Comparison of ENCODE assay signal across 8 cellular contexts in genomic region chr18:5295981-5296705, GRCh38. TPM values are rescaled to one million over a fixed set of nuclear protein-coding genes. Genes with fewer than 3 reads are reported as not detected.
DNase-seq lines count a peak whose midpoint lies in the region; ATAC-seq and TF ChIP-seq lines count a peak whose summit lies in the region.

No MANE protein-coding gene starts in this region.

- TF ChIP-seq POLR2A in adrenal gland (IDR thresholded peaks at IDR 0.05) (peak; percentile 85 to 88), upper lobe of left lung (IDR thresholded peaks at IDR 0.05) (peak in 2 of 4 donors; percentile 83 to 84)

- no peak for TF ChIP-seq CTCF in GM12875 (IDR thresholded peaks at IDR 0.05; ENCODE audit: borderline replicate concordance, insufficient read depth, low read depth, low read length)
- peak in 1 of 6 experiments; percentile 3 for TF ChIP-seq CTCF in adrenal gland (IDR thresholded peaks at IDR 0.05)
- TF ChIP-seq CTCF in heart right ventricle (IDR thresholded peaks at IDR 0.05) = no peak
- no peak for TF ChIP-seq CTCF in upper lobe of left lung (IDR thresholded peaks at IDR 0.05)

- peaks cover 0 to 19% of the 10 kb centered on the region in 2 donors for H3K4me1 ChIP-seq in adrenal gland (replicated peaks in 1 of 2)
- peaks cover 0 to 21% (median 13%) of the 10 kb centered on the region in 9 donors for H3K4me1 ChIP-seq in heart right ventricle
- H3K4me1 ChIP-seq in upper lobe of left lung = peaks cover 9 to 16% (median 14%) of the 10 kb centered on the region in 4 donors

- DNase-seq in NCI-H128 (lab: John Stamatoyannopoulos, UW; ENCODE audit: unreplicated experiment) (peak; percentile 93), SW 1271 (lab: John Stamatoyannopoulos, UW) (peak; percentile 80 to 81), adrenal gland (peak; percentile 95 to 98 (median 96)), heart right ventricle (peak; percentile 95 to 98), posterior cingulate gyrus (peak; percentile 80 to 98 (median 88)), upper lobe of left lung (peak; percentile 94 to 99)

- H3K27me3 ChIP-seq in adrenal gland = no peaks in the 10 kb centered on the region
- peaks cover 0 to 4% (median 0%) of the 10 kb centered on the region in 7 donors for H3K27me3 ChIP-seq in heart right ventricle
- no peaks in the 10 kb centered on the region for H3K27me3 ChIP-seq in upper lobe of left lung

- 0% methylated on average over 4 to 95 of the region's 95 CpGs for WGBS in adrenal gland, 4 donors
- WGBS in heart right ventricle, 2 donors = 0% methylated on average over 77 to 95 of the region's 95 CpGs
- WGBS in upper lobe of left lung, 2 donors = 0% methylated on average over 15 to 74 of the region's 95 CpGs

- H3K27ac ChIP-seq in adrenal gland (peak overlapping the region; percentile 94 to 99 (median 99)), heart right ventricle (peak overlapping the region; percentile 92 to 100 (median 97)), upper lobe of left lung (peak overlapping the region; percentile 97 to 99 (median 98))

- H3K9me3 ChIP-seq in adrenal gland (replicated peaks in 1 of 3) (no peaks in the 10 kb centered on the region), heart right ventricle (no peaks in the 10 kb centered on the region), upper lobe of left lung (no peaks in the 10 kb centered on the region)

- ATAC-seq in HG02759 (IDR thresholded peaks at IDR 0.05; ENCODE audit: unreplicated experiment) = peak; percentile 60
- peak; percentile 89 to 98 (median 92) for ATAC-seq in heart right ventricle
- ATAC-seq in upper lobe of left lung (ENCODE audit: low FRiP score in 2 of 2) = peak; percentile 94 to 95

- peak in 1 of 4 donors; percentile 37 for TF ChIP-seq EP300 in upper lobe of left lung (IDR thresholded peaks at IDR 0.05)

- intact Hi-C loops in adrenal gland (cut with DNase I) (loop anchor here in 1 of 2 donors (5.0 to 10.0 kb wide), 2 partner anchors 59 to 249 kb away; partner anchors contain the start of gene EPB41L3), heart right ventricle (cut with DNase I) (loop anchor here in 8 of 10 donors (1.0 to 5.0 kb wide), 4 partner anchors 57 to 1431 kb away; partner anchors contain the start of gene ARHGAP28 (in 1 of the 8)), posterior cingulate gyrus (cut with DNase I) (loop anchor here (1.0 to 2.0 kb wide), 2 partner anchors 59 to 121 kb away; no protein-coding TSS in a partner anchor)

- H3K36me3 ChIP-seq in adrenal gland (replicated peaks in 1 of 2) (peaks cover 0 to 12% of the 10 kb centered on the region in 2 donors), heart right ventricle (peaks cover 0 to 20% (median 11%) of the 10 kb centered on the region in 9 donors), upper lobe of left lung (peaks cover 1 to 7% (median 5%) of the 10 kb centered on the region in 4 donors)

- H3K4me3 ChIP-seq in GM12875 (ENCODE audit: low read depth, low read length) (peak overlapping the region; percentile 60), adrenal gland (peak overlapping the region; percentile 66 to 99 (median 90)), heart right ventricle (peak overlapping the region; percentile 52 to 99 (median 78)), upper lobe of left lung (peak overlapping the region; percentile 84 to 93 (median 89))

RNA-seq across cellular contexts. Expression of gene ZBTB14, which starts 0.6 kb away (rescaled TPM):
- total RNA-seq in adrenal gland (10 to 100 TPM in 5 of 8 donors, 1 to 10 TPM in 3; 5.9 to 16.4 (median 10.6) TPM), heart right ventricle (1 to 10 TPM; 5.3 to 8.6 (median 7.1) TPM), upper lobe of left lung (10 to 100 TPM in 3 of 6 donors, 1 to 10 TPM in 3; 6.3 to 16.5 (median 10.5) TPM)
- polyA plus RNA-seq in adrenal gland (10 to 100 TPM in 1 of 3 donors, 1 to 10 TPM in 2; 6.0 to 14.7 (median 6.9) TPM), heart right ventricle (1 to 10 TPM; 3.7 to 4.0 TPM)

Comparison
In these comparisons a context has a peak if more than half of its experiments do, and no peak if none do; other contexts are left out.
1. Peak in every context shown above with its lines: DNase-seq, ATAC-seq, H3K4me3 ChIP-seq and H3K27ac ChIP-seq.